In genomic region chr20:50543326-50543725, GRCh38 we compare ENCODE assay signal across 20 cellular contexts. TPM values are rescaled to one million over a fixed set of nuclear protein-coding genes. Genes with fewer than 3 reads are reported as not detected.
DNase-seq lines count a peak whose midpoint lies in the region; ATAC-seq and TF ChIP-seq lines count a peak whose summit lies in the region.
"Had no signal": no experiment of that assay in that cellular context is flagged by ENCODE, and none has a peak within 500 bp of the region (broad histone marks: within the 10 kb centered on the region; RNA-seq: fewer than 3 reads in every experiment).

No MANE protein-coding gene starts in this region.

- H3K9me3 Mint-ChIP-seq in natural killer cell treated with Interleukin-12 subunit alpha and Interleukin-12 subunit beta and Interleukin-15 and Interleukin-18, amount 100 ng/mL, for 72 hours, result no peaks in the 10 kb centered on the region
- H3K9me3 Mint-ChIP-seq in natural killer cell, result no peaks in the 10 kb centered on the region
- H3K9me3 Mint-ChIP-seq: neural crest cell had no signal

- peak overlapping the region; percentile 80 to 81 for H3K27ac ChIP-seq in left lung
- no peak overlapping the region for H3K27ac ChIP-seq in effector memory CD4-positive, alpha-beta T cell (ENCODE audit: insufficient read depth, low read length, poor library complexity, severe bottlenecking)
- H3K27ac ChIP-seq: body of pancreas, SJCRH30 had no signal

- H3K4me3 ChIP-seq in left lung, result no peak overlapping the region
- H3K4me3 ChIP-seq in effector memory CD4-positive, alpha-beta T cell (ENCODE audit: insufficient read depth, low read depth, low read length, poor library complexity, severe bottlenecking), result no peak overlapping the region
- H3K4me3 ChIP-seq: body of pancreas, lung, MG63, SJCRH30 had no signal

- TF ChIP-seq CTCF in natural killer cell (IDR thresholded peaks at IDR 0.05) (no peak), left lung (IDR thresholded peaks at IDR 0.05) (no peak)

- peaks cover 0 to under 1% of the 10 kb centered on the region in 2 donors for H3K36me3 ChIP-seq in left lung
- peaks cover 1% of the 10 kb centered on the region for H3K36me3 ChIP-seq in effector memory CD4-positive, alpha-beta T cell (ENCODE audit: control insufficient read depth, insufficient read depth, low read length)

- no peaks in the 10 kb centered on the region for H3K9me3 ChIP-seq in T-helper 17 cell (ENCODE audit: control insufficient read depth, low read length, poor library complexity, severe bottlenecking)
- H3K9me3 ChIP-seq in left lung, result no peaks in the 10 kb centered on the region
- H3K9me3 ChIP-seq in effector memory CD4-positive, alpha-beta T cell (ENCODE audit: control insufficient read depth, low read length), result no peaks in the 10 kb centered on the region
- H3K9me3 ChIP-seq: body of pancreas, MG63 had no signal

- DNase-seq in natural killer cell treated with Interleukin-12 subunit alpha and Interleukin-12 subunit beta and Interleukin-15 and Interleukin-18, amount 100 ng/mL, for 72 hours (ENCODE audit: low spot score), result no peak
- DNase-seq in natural killer cell, result no peak
- no peak for DNase-seq in T-helper 17 cell
- no peak for DNase-seq in left lung
- DNase-seq in COR-L47 (lab: John Stamatoyannopoulos, UW), result no peak
- no peak for DNase-seq in EL
- DNase-seq in effector memory CD4-positive, alpha-beta T cell, result no peak
- DNase-seq in GM19238 (ENCODE audit: insufficient read length, low spot score), result no peak
- DNase-seq: activated effector memory CD4-positive, alpha-beta T cell treated with anti-CD3 and anti-CD28 coated beads, Interleukin-2, amount 50 U/mL, for 16 hours; body of pancreas; GF-D8; MG63; NCI-H187; NCI-H446; retina; SJCRH30; stimulated activated CD4-positive, alpha-beta T cell treated with anti-CD3 and anti-CD28 coated beads, Interleukin-15, amount 100 ng/mL, for 24 hours had no signal

- H3K4me3 Mint-ChIP-seq in natural killer cell treated with Interleukin-12 subunit alpha and Interleukin-12 subunit beta and Interleukin-15 and Interleukin-18, amount 100 ng/mL, for 72 hours, result peak overlapping the region; percentile 44
- no peak overlapping the region for H3K4me3 Mint-ChIP-seq in natural killer cell
- H3K4me3 Mint-ChIP-seq in T-helper 17 cell, result no peak overlapping the region
- H3K4me3 Mint-ChIP-seq: neural crest cell had no signal

- no peaks in the 10 kb centered on the region for H3K27me3 Mint-ChIP-seq in natural killer cell treated with Interleukin-12 subunit alpha and Interleukin-12 subunit beta and Interleukin-15 and Interleukin-18, amount 100 ng/mL, for 72 hours
- H3K27me3 Mint-ChIP-seq in natural killer cell (ENCODE audit: low read depth in 2 of 2), result no peaks in the 10 kb centered on the region
- H3K27me3 Mint-ChIP-seq in T-helper 17 cell, result no peaks in the 10 kb centered on the region

- H3K27ac Mint-ChIP-seq in natural killer cell treated with Interleukin-12 subunit alpha and Interleukin-12 subunit beta and Interleukin-15 and Interleukin-18, amount 100 ng/mL, for 72 hours, result peak overlapping the region; percentile 72 to 86
- H3K27ac Mint-ChIP-seq in natural killer cell (peak overlapping the region in 1 of 2 donors; percentile 58), T-helper 17 cell (peak overlapping the region; percentile 49)

- intact Hi-C loops in natural killer cell (cut with micrococcal nuclease), result no loop called here
- intact Hi-C loops in left lung (cut with DNase I), result no loop called here

- H3K36me3 Mint-ChIP-seq in natural killer cell treated with Interleukin-12 subunit alpha and Interleukin-12 subunit beta and Interleukin-15 and Interleukin-18, amount 100 ng/mL, for 72 hours, result peaks cover 5% of the 10 kb centered on the region
- H3K36me3 Mint-ChIP-seq in natural killer cell (no peaks in the 10 kb centered on the region), T-helper 17 cell (ENCODE audit: low read depth) (no peaks in the 10 kb centered on the region)

- H3K27me3 ChIP-seq in left lung, result no peaks in the 10 kb centered on the region
- no peaks in the 10 kb centered on the region for H3K27me3 ChIP-seq in effector memory CD4-positive, alpha-beta T cell (replicated peaks; ENCODE audit: control insufficient read depth, insufficient read depth, low read length, poor library complexity, severe bottlenecking)
- H3K27me3 ChIP-seq: body of pancreas, MG63, SJCRH30 had no signal

- no peak for ATAC-seq in natural killer cell treated with Interleukin-12 subunit alpha and Interleukin-12 subunit beta and Interleukin-15 and Interleukin-18, amount 100 ng/mL, for 72 hours
- ATAC-seq in natural killer cell, result no peak
- ATAC-seq in T-helper 17 cell, result no peak
- no peak for ATAC-seq in left lung
- ATAC-seq: body of pancreas, esophagus mucosa had no signal

- peaks cover 43 to 100% of the 10 kb centered on the region in 2 donors for H3K4me1 ChIP-seq in left lung
- H3K4me1 ChIP-seq in effector memory CD4-positive, alpha-beta T cell (ENCODE audit: control insufficient read depth, insufficient read depth, low read length, poor library complexity, severe bottlenecking), result peaks cover 47% of the 10 kb centered on the region

- H3K4me1 Mint-ChIP-seq in natural killer cell treated with Interleukin-12 subunit alpha and Interleukin-12 subunit beta and Interleukin-15 and Interleukin-18, amount 100 ng/mL, for 72 hours (ENCODE audit: low read depth in 2 of 2), result peaks cover 62 to 77% of the 10 kb centered on the region in 2 donors
- peaks cover 61 to 62% of the 10 kb centered on the region in 2 donors for H3K4me1 Mint-ChIP-seq in natural killer cell
- peaks cover 55% of the 10 kb centered on the region for H3K4me1 Mint-ChIP-seq in T-helper 17 cell
- H3K4me1 Mint-ChIP-seq: neural crest cell had no signal

RNA-seq across cellular contexts. Expression of gene PTPN1, which starts 33.1 kb away (rescaled TPM):
- 100 to 1,000 TPM in 1 of 2 donors, 10 to 100 TPM in 1; 74.3 to 105 TPM for total RNA-seq in natural killer cell treated with Interleukin-12 subunit alpha and Interleukin-12 subunit beta and Interleukin-15 and Interleukin-18, amount 100 ng/mL, for 72 hours
- total RNA-seq in natural killer cell (10 to 100 TPM; 52.9 to 64.5 (median 58.3) TPM), T-helper 17 cell (10 to 100 TPM; 65.5 to 67.7 TPM), left lung (10 to 100 TPM; 70.7 to 98.6 TPM)
